In the genomic region with DNA sequence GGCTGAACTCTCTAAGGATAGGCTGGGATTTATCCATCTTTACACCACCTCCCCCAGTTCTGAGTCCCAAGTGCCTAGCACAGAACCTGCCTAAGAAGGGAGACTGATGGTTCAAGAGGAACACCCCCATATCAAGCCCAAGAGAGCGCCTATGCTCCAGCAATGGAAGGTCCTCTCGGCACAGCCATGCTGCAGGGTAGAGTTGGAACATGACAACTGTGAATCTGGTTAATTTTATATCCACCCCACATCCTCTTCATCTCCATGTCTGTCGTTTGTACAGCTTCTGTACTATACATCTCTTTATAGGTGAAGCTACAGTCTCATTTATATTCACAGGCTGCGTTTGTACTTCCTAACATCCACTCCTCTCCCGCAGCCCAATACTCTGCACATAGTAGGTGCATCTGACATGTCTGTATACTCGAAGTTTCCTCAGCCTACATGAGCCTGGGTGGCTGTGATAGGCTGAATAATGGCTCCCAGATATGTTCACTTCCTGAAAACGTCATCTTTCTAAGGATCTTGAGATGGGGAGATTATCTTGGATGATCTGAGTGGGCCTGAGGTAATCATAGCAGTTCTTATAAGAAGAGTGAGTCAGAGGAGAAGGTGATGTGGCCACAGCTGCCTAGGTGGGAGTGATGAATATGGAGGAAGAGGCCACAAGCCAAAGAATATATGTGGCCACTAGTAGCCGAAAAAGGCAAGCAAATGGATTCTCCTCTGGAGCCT, we compare ENCODE assay signal across 21 cellular contexts.
A peak's percentile ranks its signal among the peaks of the same experiment; 100 is the strongest.
DNase-seq lines count a peak whose midpoint lies in the region; ATAC-seq and TF ChIP-seq lines count a peak whose summit lies in the region.
"Had no signal": no experiment of that assay in that cellular context is flagged by ENCODE, and none has a peak within 500 bp of the region (broad histone marks: within the 10 kb centered on the region; RNA-seq: fewer than 3 reads in every experiment).

No MANE protein-coding gene starts in this region.

- peak overlapping the region; percentile 80 for H3K27ac Mint-ChIP-seq in CD4-positive, alpha-beta T cell
- H3K27ac Mint-ChIP-seq in activated CD4-positive, alpha-beta memory T cell treated with anti-CD3 and anti-CD28 coated beads for 36 hours = peak overlapping the region; percentile 98
- H3K27ac Mint-ChIP-seq in central memory CD8-positive, alpha-beta T cell (ENCODE audit: low read depth) = peak overlapping the region; percentile 49
- H3K27ac Mint-ChIP-seq: brain, memory B cell, nephron had no signal

- H3K27me3 ChIP-seq in CD4-positive, alpha-beta T cell (ENCODE audit: control insufficient read depth, insufficient read depth, low read length) = no peaks in the 10 kb centered on the region
- H3K27me3 ChIP-seq: SJCRH30, tibial nerve had no signal

- DNase-seq in activated CD4-positive, alpha-beta T cell treated with anti-CD3 and anti-CD28 coated beads for 48 hours = peak; percentile 69
- DNase-seq in activated CD4-positive, alpha-beta T cell treated with anti-CD3 and anti-CD28 coated beads, Interleukin-2, amount 50 U/mL, for 1 hour = no peak
- DNase-seq in CD4-positive, alpha-beta T cell = no peak
- DNase-seq in activated CD4-positive, alpha-beta memory T cell treated with anti-CD3 and anti-CD28 coated beads for 36 hours = peak; percentile 74
- DNase-seq in central memory CD8-positive, alpha-beta T cell (ENCODE audit: low spot score in 2 of 2) = no peak
- DNase-seq in AML-193 (lab: John Stamatoyannopoulos, UW) (no peak), substantia nigra (lab: John Stamatoyannopoulos, UW) (no peak), posterior vena cava (ENCODE audit: low spot score) (no peak)
- DNase-seq: activated gamma-delta T cell, hippocampal formation, NCI-H146, NCI-H82, PC-9, posterior cingulate gyrus, SJCRH30, T-helper 9 cell had no signal

- H3K27me3 Mint-ChIP-seq in CD4-positive, alpha-beta T cell = no peaks in the 10 kb centered on the region
- H3K27me3 Mint-ChIP-seq in activated CD4-positive, alpha-beta memory T cell treated with anti-CD3 and anti-CD28 coated beads for 36 hours = no peaks in the 10 kb centered on the region
- no peaks in the 10 kb centered on the region for H3K27me3 Mint-ChIP-seq in central memory CD8-positive, alpha-beta T cell
- H3K27me3 Mint-ChIP-seq: brain, memory B cell had no signal

- no peak for ATAC-seq in CD4-positive, alpha-beta T cell (ENCODE audit: poor library complexity)
- ATAC-seq in central memory CD8-positive, alpha-beta T cell (replicated peaks; ENCODE audit: extremely low read depth, poor library complexity, severe bottlenecking) = no peak

- H3K9me3 Mint-ChIP-seq in CD4-positive, alpha-beta T cell = no peaks in the 10 kb centered on the region
- H3K9me3 Mint-ChIP-seq in activated CD4-positive, alpha-beta memory T cell treated with anti-CD3 and anti-CD28 coated beads for 36 hours = peaks cover 5% of the 10 kb centered on the region
- no peaks in the 10 kb centered on the region for H3K9me3 Mint-ChIP-seq in central memory CD8-positive, alpha-beta T cell
- H3K9me3 Mint-ChIP-seq: memory B cell, nephron had no signal

- no peak overlapping the region for H3K4me3 Mint-ChIP-seq in CD4-positive, alpha-beta T cell
- peak overlapping the region; percentile 30 for H3K4me3 Mint-ChIP-seq in activated CD4-positive, alpha-beta memory T cell treated with anti-CD3 and anti-CD28 coated beads for 36 hours
- H3K4me3 Mint-ChIP-seq in central memory CD8-positive, alpha-beta T cell = no peak overlapping the region
- H3K4me3 Mint-ChIP-seq: brain, memory B cell, nephron had no signal

- H3K9me3 ChIP-seq in CD4-positive, alpha-beta T cell (ENCODE audit: control insufficient read depth, low read length) = no peaks in the 10 kb centered on the region
- H3K9me3 ChIP-seq: SJCRH30, tibial nerve had no signal

- H3K36me3 Mint-ChIP-seq in CD4-positive, alpha-beta T cell (ENCODE audit: low read depth) = no peaks in the 10 kb centered on the region
- H3K36me3 Mint-ChIP-seq in activated CD4-positive, alpha-beta memory T cell treated with anti-CD3 and anti-CD28 coated beads for 36 hours = peaks cover 3% of the 10 kb centered on the region
- peaks cover 2% of the 10 kb centered on the region for H3K36me3 Mint-ChIP-seq in central memory CD8-positive, alpha-beta T cell (ENCODE audit: insufficient read depth)
- H3K36me3 Mint-ChIP-seq: brain, memory B cell had no signal

- no peak for TF ChIP-seq CTCF in CD4-positive, alpha-beta T cell (IDR thresholded peaks at IDR 0.05)

- POLR2A ChIA-PET in CD4-positive, alpha-beta T cell (lab: Charles Lee) = interaction anchor here (0.6 to 1.6 kb wide), 8 partner anchors 11 to 898 kb away, joined by 3 to 9 read pairs (median 4); a partner anchor contains a TSS
- POLR2A ChIA-PET in activated CD4-positive, alpha-beta memory T cell treated with anti-CD3 and anti-CD28 coated beads for 36 hours (lab: Charles Lee) = interaction anchor here (1.2 to 4.8 kb wide), 10 partner anchors 13 to 141 kb away, joined by 3 to 140 read pairs (median 15); a partner anchor contains a TSS

- intact Hi-C loops in CD4-positive, alpha-beta T cell (cut with DNase I, micrococcal nuclease) = loop anchor here (2.0 to 10.0 kb wide), 3 partner anchors 36 to 109 kb away; no protein-coding TSS in a partner anchor
- intact Hi-C loops in activated CD4-positive, alpha-beta memory T cell treated with anti-CD3 and anti-CD28 coated beads for 36 hours (cut with micrococcal nuclease) = loop anchor here (10.0 kb wide), 1 partner anchor 219 kb away; a partner anchor contains a TSS
- intact Hi-C loops in posterior vena cava (cut with DNase I) = no loop called here

- CTCF ChIA-PET in CD4-positive, alpha-beta T cell (lab: Charles Lee) = no interaction called here
- CTCF ChIA-PET in activated CD4-positive, alpha-beta memory T cell treated with anti-CD3 and anti-CD28 coated beads for 36 hours (lab: Charles Lee) = interaction anchor here (0.8 to 3.1 kb wide), 7 partner anchors 14 to 50 kb away, joined by 3 to 12 read pairs (median 4); no protein-coding TSS in a partner anchor

- peaks cover 34% of the 10 kb centered on the region for H3K4me1 Mint-ChIP-seq in CD4-positive, alpha-beta T cell (ENCODE audit: low read depth)
- peaks cover 63% of the 10 kb centered on the region for H3K4me1 Mint-ChIP-seq in activated CD4-positive, alpha-beta memory T cell treated with anti-CD3 and anti-CD28 coated beads for 36 hours (ENCODE audit: low read depth)
- peaks cover 26% of the 10 kb centered on the region for H3K4me1 Mint-ChIP-seq in central memory CD8-positive, alpha-beta T cell

- H3K27ac ChIP-seq in CD4-positive, alpha-beta T cell (ENCODE audit: low read depth, low read length) = peak overlapping the region; percentile 32
- no peak overlapping the region for H3K27ac ChIP-seq in substantia nigra (ENCODE audit: low read depth, low read length, poor library complexity, severe bottlenecking)
- H3K27ac ChIP-seq: coronary artery, PC-9, SJCRH30, tibial nerve had no signal

Comparison
In these comparisons a context has a peak if more than half of its experiments do, and no peak if none do; other contexts are left out.
1. DNase-seq: peak in activated CD4-positive, alpha-beta T cell treated with anti-CD3 and anti-CD28 coated beads for 48 hours (single experiment) and activated CD4-positive, alpha-beta memory T cell treated with anti-CD3 and anti-CD28 coated beads for 36 hours (single experiment); none in activated CD4-positive, alpha-beta T cell treated with anti-CD3 and anti-CD28 coated beads, Interleukin-2, amount 50 U/mL, for 1 hour (single experiment), CD4-positive, alpha-beta T cell (0 of 10), central memory CD8-positive, alpha-beta T cell (0 of 2), AML-193 (0 of 2), substantia nigra (0 of 49) and posterior vena cava (single experiment).
2. intact Hi-C loops: an anchor here in CD4-positive, alpha-beta T cell (2.0 to 10.0 kb wide) and activated CD4-positive, alpha-beta memory T cell treated with anti-CD3 and anti-CD28 coated beads for 36 hours (10.0 kb wide); none called in posterior vena cava.
3. Peak in every context shown above with its lines, with median percentiles within 50 percentile points of each other: H3K27ac Mint-ChIP-seq.